In the genomic region with DNA sequence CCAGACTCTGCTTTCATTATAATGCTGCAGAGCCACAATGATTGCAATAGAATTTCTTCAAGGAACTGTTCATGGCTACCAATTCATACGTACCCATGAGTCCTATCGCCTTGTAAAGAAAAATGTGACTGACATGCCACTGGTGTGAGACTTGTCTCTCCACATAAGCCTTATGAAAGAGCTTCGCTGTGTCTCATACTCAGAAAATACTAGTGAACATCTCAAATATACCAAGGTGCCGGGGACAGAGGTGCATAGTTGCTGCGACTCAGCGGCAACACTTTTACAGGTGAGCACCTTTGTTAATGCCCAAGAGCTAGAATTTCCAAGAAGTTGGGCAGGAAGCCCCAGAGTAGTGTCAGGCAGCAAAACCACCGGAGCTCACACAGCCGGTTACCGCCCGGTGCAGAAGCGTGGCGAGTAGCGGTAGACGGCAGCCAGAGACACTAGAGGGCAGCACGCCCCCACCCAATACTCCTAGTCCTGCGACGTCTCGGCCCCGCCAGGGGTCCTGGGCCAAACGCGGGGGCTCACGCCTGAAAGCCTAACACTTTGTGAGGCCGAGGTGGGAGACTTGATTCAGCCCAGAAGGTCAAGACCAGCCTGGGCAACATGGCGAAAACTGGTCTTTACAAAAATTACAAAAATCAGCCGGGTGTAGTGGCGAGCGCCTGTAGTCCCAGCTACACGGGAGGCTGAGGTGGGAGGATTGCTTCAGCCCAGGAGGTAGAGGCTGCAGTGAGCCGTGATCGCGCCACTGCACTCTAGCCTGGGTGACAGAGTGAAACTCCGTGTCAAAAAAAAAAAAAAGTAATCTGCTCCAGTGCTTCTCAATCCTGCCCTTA, we compare ENCODE assay signal across 8 cellular contexts. TPM values are rescaled to one million over a fixed set of nuclear protein-coding genes. Genes with fewer than 3 reads are reported as not detected.
A peak's percentile ranks its signal among the peaks of the same experiment; 100 is the strongest.
DNase-seq lines count a peak whose midpoint lies in the region; ATAC-seq, FAIRE-seq and TF ChIP-seq lines count a peak whose summit lies in the region.
"Not testable (repeated sequence)": the region's sequence is repeated elsewhere in the genome, so short reads cannot be mapped to it uniquely, and the experiment has no call there.

No MANE protein-coding gene starts in this region.

- not testable (repeated sequence) for H3K36me3 Mint-ChIP-seq in activated CD4-positive, alpha-beta memory T cell treated with anti-CD3 and anti-CD28 coated beads for 36 hours; osteocyte (ENCODE audit: unreplicated experiment)

- not testable (repeated sequence) for H3K36me3 ChIP-seq in DND-41 (ENCODE audit: insufficient read depth, low read length); OCI-LY7 (ENCODE audit: insufficient read depth, low read length); bronchial epithelial cell (ENCODE audit: control insufficient read depth, insufficient read depth, low read length); hepatocyte (replicated peaks; ENCODE audit: insufficient read depth, low read depth)

- not testable (repeated sequence) for BruUV-seq in OCI-LY7 (replicated peaks; lab: Mats Ljungman, UMichigan)

- H3K79me2 ChIP-seq in DND-41 (ENCODE audit: insufficient read depth, low read length); OCI-LY7 (ENCODE audit: insufficient read depth, low read depth, low read length); hepatocyte: not testable (repeated sequence)

- TF ChIP-seq CTCF in DND-41 (IDR thresholded peaks at IDR 0.05; ENCODE audit: borderline replicate concordance, extremely low read depth, low read length, poor library complexity, severe bottlenecking): peak; percentile 50
- peak; percentile 69 for TF ChIP-seq CTCF in OCI-LY7 (conservative IDR thresholded peaks at IDR 0.05; ENCODE audit: low read length)
- peak; percentile 93 for TF ChIP-seq CTCF in bronchial epithelial cell (IDR thresholded peaks at IDR 0.05; ENCODE audit: insufficient read depth, low read length, severe bottlenecking)
- peak; percentile 74 for TF ChIP-seq CTCF in hepatocyte (IDR thresholded peaks at IDR 0.05; ENCODE audit: poor library complexity)
- TF ChIP-seq CTCF in osteocyte (IDR thresholded peaks at IDR 0.05): peak; percentile 56

- not testable (repeated sequence) for H3K9ac ChIP-seq in DND-41 (ENCODE audit: low read depth, low read length)

- intact Hi-C loops in OCI-LY7 (cut with micrococcal nuclease; ENCODE audit: unreplicated experiment); activated CD4-positive, alpha-beta memory T cell treated with anti-CD3 and anti-CD28 coated beads for 36 hours (cut with micrococcal nuclease): not testable (repeated sequence)

- not testable (repeated sequence) for H3K4me1 ChIP-seq in DND-41 (ENCODE audit: insufficient read depth, low read length); OCI-LY7 (ENCODE audit: insufficient read depth, low read length, poor library complexity, severe bottlenecking); hepatocyte (ENCODE audit: insufficient read depth)

- CTCF ChIA-PET in OCI-LY7 (lab: Charles Lee; ENCODE audit: unreplicated experiment): not testable (repeated sequence)
- CTCF ChIA-PET in activated CD4-positive, alpha-beta memory T cell treated with anti-CD3 and anti-CD28 coated beads for 36 hours (lab: Charles Lee): interaction anchor here (0.6 to 1.9 kb wide), 17 partner anchors 12 to 614 kb away, joined by 3 to 12 read pairs (median 3); a partner anchor contains a TSS

- H2AFZ ChIP-seq in DND-41 (ENCODE audit: low read depth, low read length); OCI-LY7 (ENCODE audit: low read length); hepatocyte: not testable (repeated sequence)

- H3K4me3 ChIP-seq in DND-41 (ENCODE audit: low read depth in 1 of 2, low read length in 2 of 2); Jurkat, Clone E6-1 (ENCODE audit: low read length); OCI-LY7 (ENCODE audit: low read depth, low read length, poor library complexity, severe bottlenecking); bronchial epithelial cell (ENCODE audit: low read depth, low read length); hepatocyte: not testable (repeated sequence)

- H3K27ac ChIP-seq in DND-41 (ENCODE audit: low read length); OCI-LY7 (ENCODE audit: low read depth, low read length, poor library complexity, severe bottlenecking); hepatocyte; substantia nigra (ENCODE audit: low read depth, low read length, poor library complexity, severe bottlenecking): not testable (repeated sequence)

- H3K27me3 ChIP-seq in DND-41 (ENCODE audit: insufficient read depth, low read length, poor library complexity); bronchial epithelial cell (ENCODE audit: control insufficient read depth, insufficient read depth, low read length); hepatocyte: not testable (repeated sequence)

- peaks cover 30% of the 10 kb centered on the region for H3K27me3 Mint-ChIP-seq in activated CD4-positive, alpha-beta memory T cell treated with anti-CD3 and anti-CD28 coated beads for 36 hours
- H3K27me3 Mint-ChIP-seq in osteocyte (ENCODE audit: unreplicated experiment): peaks cover 43% of the 10 kb centered on the region

- H3K9me2 ChIP-seq in OCI-LY7 (ENCODE audit: insufficient read depth, low read length); hepatocyte (replicated peaks; ENCODE audit: insufficient read depth): not testable (repeated sequence)

- H3K4me2 ChIP-seq in DND-41 (ENCODE audit: insufficient read depth, low read length); OCI-LY7 (ENCODE audit: low read length): not testable (repeated sequence)
- peak overlapping the region; percentile 61 for H3K4me2 ChIP-seq in hepatocyte

- H3K27ac Mint-ChIP-seq in activated CD4-positive, alpha-beta memory T cell treated with anti-CD3 and anti-CD28 coated beads for 36 hours; osteocyte (ENCODE audit: unreplicated experiment): not testable (repeated sequence)

- DNase-seq in DND-41 (peak; percentile 26), OCI-LY7 (ENCODE audit: low spot score) (peak; percentile 16), bronchial epithelial cell (ENCODE audit: low read depth) (peak; percentile 25), hepatocyte (ENCODE audit: low spot score) (peak; percentile 72), substantia nigra (lab: John Stamatoyannopoulos, UW) (peak in 38 of 49 donors; percentile 1 to 69 (median 46))
- peak; percentile 32 for DNase-seq in Jurkat, Clone E6-1 (ENCODE audit: low read depth, low spot score)
- peak; percentile 67 for DNase-seq in activated CD4-positive, alpha-beta memory T cell treated with anti-CD3 and anti-CD28 coated beads for 36 hours
- not testable (repeated sequence) for DNase-seq in osteocyte (ENCODE audit: extremely low spot score, unreplicated experiment)

- ATAC-seq in DND-41 (ENCODE audit: insufficient read depth, low read depth): peak; percentile 71

- FAIRE-seq in bronchial epithelial cell (lab: Jason Lieb, UNC): peak; percentile 60

- H3K9me3 Mint-ChIP-seq in activated CD4-positive, alpha-beta memory T cell treated with anti-CD3 and anti-CD28 coated beads for 36 hours; osteocyte (ENCODE audit: unreplicated experiment): not testable (repeated sequence)

- H3K4me3 Mint-ChIP-seq in activated CD4-positive, alpha-beta memory T cell treated with anti-CD3 and anti-CD28 coated beads for 36 hours; osteocyte (ENCODE audit: unreplicated experiment): not testable (repeated sequence)

- 36% methylated on average over 31 of the region's 32 CpGs for WGBS in hepatocyte (ENCODE audit: low lambda C conversion rate, missing lambda C conversion rate)

- POLR2A ChIA-PET in OCI-LY7 (lab: Charles Lee): interaction anchor here (0.7 kb wide), 1 partner anchor 52 kb away, joined by 3 read pairs; no protein-coding TSS in a partner anchor
- POLR2A ChIA-PET in activated CD4-positive, alpha-beta memory T cell treated with anti-CD3 and anti-CD28 coated beads for 36 hours (lab: Charles Lee): not testable (repeated sequence)

- not testable (repeated sequence) for H4K20me1 ChIP-seq in DND-41 (ENCODE audit: insufficient read depth, low read length); OCI-LY7 (ENCODE audit: insufficient read depth, low read length); hepatocyte (ENCODE audit: insufficient read depth, poor library complexity, severe bottlenecking)

- not testable (repeated sequence) for H3K9me3 ChIP-seq in DND-41 (ENCODE audit: insufficient read depth, low read length, severe bottlenecking); OCI-LY7 (ENCODE audit: low read length); hepatocyte (ENCODE audit: low read depth)

- H3K4me1 Mint-ChIP-seq in activated CD4-positive, alpha-beta memory T cell treated with anti-CD3 and anti-CD28 coated beads for 36 hours (ENCODE audit: low read depth); osteocyte (ENCODE audit: unreplicated experiment): not testable (repeated sequence)

RNA-seq across cellular contexts. Expression of a gene that starts 50.5 kb away (rescaled TPM):
- polyA plus RNA-seq in Jurkat, Clone E6-1 (2012; ENCODE audit: insufficient read depth, insufficient read length): not detected
- not detected in 2 replicates for total RNA-seq in OCI-LY7 (2014; rRNA removed; shearing (Covaris generic))
- total RNA-seq in OCI-LY7 (2022) (not detected in 2 replicates), bronchial epithelial cell (not detected in 2 replicates), hepatocyte (not detected in 2 replicates), osteocyte (not detected in 2 replicates)
- not detected for total RNA-seq in activated CD4-positive, alpha-beta memory T cell treated with anti-CD3 and anti-CD28 coated beads for 36 hours
- not detected in 2 replicates for polyA plus RNA-seq in hepatocyte
